In the genomic region with DNA sequence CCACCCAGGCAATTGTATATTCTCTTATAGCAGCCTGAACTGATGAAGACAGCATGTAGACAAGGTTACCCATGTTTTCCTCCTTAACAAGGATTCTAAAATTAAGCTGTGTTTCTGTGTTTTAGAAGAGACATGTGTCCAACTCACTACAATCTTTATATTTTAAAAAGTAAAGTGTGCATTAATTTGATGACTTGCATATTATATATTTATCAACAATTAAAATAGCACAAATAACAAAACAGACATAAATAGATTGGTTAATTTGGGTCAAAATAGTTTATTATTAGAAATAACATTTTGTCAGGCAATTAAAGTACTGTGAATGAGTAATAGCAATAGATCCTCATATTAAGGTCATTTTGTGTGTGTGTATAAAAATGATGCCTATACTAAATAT, we compare ENCODE assay signal across 24 cellular contexts.
"Had no signal": no experiment of that assay in that cellular context is flagged by ENCODE, and none has a peak within 500 bp of the region (broad histone marks: within the 10 kb centered on the region; RNA-seq: fewer than 3 reads in every experiment).

No MANE protein-coding gene starts in this region.

- H3K36me3 ChIP-seq: colonic mucosa, left lung, thyroid gland had no signal

- H3K27ac ChIP-seq: colonic mucosa, dorsolateral prefrontal cortex, thyroid gland, VCaP had no signal

- H3K4me1 ChIP-seq: colonic mucosa, left lung had no signal

- H3K27me3 Mint-ChIP-seq: activated CD4-positive, alpha-beta T cell treated with anti-CD3 and anti-CD28 coated beads, Interleukin-2, amount 10 ng/mL, durations not matched to agents 7 days and 5 days; activated CD8-positive, alpha-beta memory T cell treated with anti-CD3 and anti-CD28 coated beads, Interleukin-2, amount 10 ng/mL, durations not matched to agents 7 days and 5 days; activated CD8-positive, alpha-beta T cell treated with anti-CD3 and anti-CD28 coated beads for 36 hours; activated naive CD4-positive, alpha-beta T cell treated with anti-CD3 and anti-CD28 coated beads, Interleukin-2, amount 10 ng/mL, durations not matched to agents 7 days and 5 days; central memory CD8-positive, alpha-beta T cell; effector memory CD8-positive, alpha-beta T cell; stimulated activated naive CD8-positive, alpha-beta T cell treated with anti-CD3 and anti-CD28 coated beads, Interleukin-15, Interleukin-2, amounts not matched to agents 100 ng/mL and 50 ng/mL, for 24 hours had no signal

- FAIRE-seq: endothelial cell of umbilical vein, frontal cortex had no signal

- H3K27me3 ChIP-seq: colonic mucosa, dorsolateral prefrontal cortex, left lung, thyroid gland had no signal

- H3K9me3 Mint-ChIP-seq: activated CD4-positive, alpha-beta T cell treated with anti-CD3 and anti-CD28 coated beads, Interleukin-2, amount 10 ng/mL, durations not matched to agents 7 days and 5 days; activated naive CD4-positive, alpha-beta T cell treated with anti-CD3 and anti-CD28 coated beads, Interleukin-2, amount 10 ng/mL, durations not matched to agents 7 days and 5 days; central memory CD8-positive, alpha-beta T cell; stimulated activated naive CD8-positive, alpha-beta T cell treated with anti-CD3 and anti-CD28 coated beads, Interleukin-15, Interleukin-2, amounts not matched to agents 100 ng/mL and 50 ng/mL, for 24 hours had no signal

- H3K4me1 Mint-ChIP-seq: activated CD4-positive, alpha-beta T cell treated with anti-CD3 and anti-CD28 coated beads, Interleukin-2, amount 10 ng/mL, durations not matched to agents 7 days and 5 days; activated CD8-positive, alpha-beta memory T cell treated with anti-CD3 and anti-CD28 coated beads, Interleukin-2, amount 10 ng/mL, durations not matched to agents 7 days and 5 days; activated naive CD4-positive, alpha-beta T cell treated with anti-CD3 and anti-CD28 coated beads, Interleukin-2, amount 10 ng/mL, durations not matched to agents 7 days and 5 days; central memory CD8-positive, alpha-beta T cell had no signal

- DNase-seq: activated CD4-positive, alpha-beta T cell treated with anti-CD3 and anti-CD28 coated beads, Interleukin-2, amount 10 ng/mL, durations not matched to agents 7 days and 5 days; activated CD8-positive, alpha-beta memory T cell treated with anti-CD3 and anti-CD28 coated beads, Interleukin-2, amount 10 ng/mL, durations not matched to agents 7 days and 5 days; activated CD8-positive, alpha-beta T cell treated with anti-CD3 and anti-CD28 coated beads for 36 hours; activated effector memory CD4-positive, alpha-beta T cell treated with anti-CD3 and anti-CD28 coated beads, Interleukin-2, amount 50 U/mL, for 16 hours; activated naive CD4-positive, alpha-beta T cell treated with anti-CD3 and anti-CD28 coated beads, Interleukin-2, amount 10 ng/mL, durations not matched to agents 7 days and 5 days; activated T-cell treated with anti-CD3 and anti-CD28 coated beads for 4 hours; aorta; colonic mucosa; dorsolateral prefrontal cortex; effector memory CD8-positive, alpha-beta T cell; glutamatergic neuron; hippocampal formation; occipital lobe; stimulated activated CD4-positive, alpha-beta T cell treated with anti-CD3 and anti-CD28 coated beads, Interleukin-12 subunit alpha, Interleukin-12 subunit beta, amount 100 ng/mL, for 4 hours; substantia nigra; thyroid gland had no signal

- ATAC-seq: activated CD4-positive, CD25-positive, alpha-beta regulatory T cell treated with anti-CD3 and anti-CD28 coated beads, Interleukin-2, amount 50 U/mL, for 24 hours; activated CD8-positive, alpha-beta memory T cell treated with anti-CD3 and anti-CD28 coated beads, Interleukin-2, amount 10 ng/mL, durations not matched to agents 7 days and 5 days; activated CD8-positive, alpha-beta T cell treated with anti-CD3 and anti-CD28 coated beads for 36 hours; effector memory CD8-positive, alpha-beta T cell; esophagus mucosa had no signal

- H3K4me3 ChIP-seq: colonic mucosa, dorsolateral prefrontal cortex, left lung, thyroid gland had no signal

- H3K36me3 Mint-ChIP-seq: activated CD8-positive, alpha-beta memory T cell treated with anti-CD3 and anti-CD28 coated beads, Interleukin-2, amount 10 ng/mL, durations not matched to agents 7 days and 5 days; activated naive CD4-positive, alpha-beta T cell treated with anti-CD3 and anti-CD28 coated beads, Interleukin-2, amount 10 ng/mL, durations not matched to agents 7 days and 5 days had no signal

- H3K9me3 ChIP-seq: colonic mucosa, left lung, thyroid gland had no signal

- H3K4me3 Mint-ChIP-seq: activated CD4-positive, alpha-beta T cell treated with anti-CD3 and anti-CD28 coated beads, Interleukin-2, amount 10 ng/mL, durations not matched to agents 7 days and 5 days; activated CD8-positive, alpha-beta memory T cell treated with anti-CD3 and anti-CD28 coated beads, Interleukin-2, amount 10 ng/mL, durations not matched to agents 7 days and 5 days; activated CD8-positive, alpha-beta T cell treated with anti-CD3 and anti-CD28 coated beads for 36 hours; activated naive CD4-positive, alpha-beta T cell treated with anti-CD3 and anti-CD28 coated beads, Interleukin-2, amount 10 ng/mL, durations not matched to agents 7 days and 5 days; central memory CD8-positive, alpha-beta T cell; effector memory CD8-positive, alpha-beta T cell; stimulated activated naive CD8-positive, alpha-beta T cell treated with anti-CD3 and anti-CD28 coated beads, Interleukin-15, Interleukin-2, amounts not matched to agents 100 ng/mL and 50 ng/mL, for 24 hours had no signal

- H3K27ac Mint-ChIP-seq: activated CD4-positive, alpha-beta T cell treated with anti-CD3 and anti-CD28 coated beads, Interleukin-2, amount 10 ng/mL, durations not matched to agents 7 days and 5 days; activated CD8-positive, alpha-beta memory T cell treated with anti-CD3 and anti-CD28 coated beads, Interleukin-2, amount 10 ng/mL, durations not matched to agents 7 days and 5 days; activated CD8-positive, alpha-beta T cell treated with anti-CD3 and anti-CD28 coated beads for 36 hours; activated naive CD4-positive, alpha-beta T cell treated with anti-CD3 and anti-CD28 coated beads, Interleukin-2, amount 10 ng/mL, durations not matched to agents 7 days and 5 days; effector memory CD8-positive, alpha-beta T cell; stimulated activated naive CD8-positive, alpha-beta T cell treated with anti-CD3 and anti-CD28 coated beads, Interleukin-15, Interleukin-2, amounts not matched to agents 100 ng/mL and 50 ng/mL, for 24 hours had no signal
